ENCODE assay signal across 8 cellular contexts in genomic region chr5:164504141-164504772, GRCh38.
DNase-seq lines count a peak whose midpoint lies in the region; ATAC-seq, FAIRE-seq and TF ChIP-seq lines count a peak whose summit lies in the region.

No MANE protein-coding gene starts in this region.

- DNase-seq in GM18507 (ENCODE audit: extremely low spot score, insufficient read length, low read depth): no peak
- peak; percentile 4 to 41 for DNase-seq in NCI-H526 (lab: John Stamatoyannopoulos, UW)
- DNase-seq in GM12878 (ENCODE audit: low read depth, low spot score): peak; percentile 5
- DNase-seq in kidney tubule cell (ENCODE audit: low spot score): peak; percentile 53
- no peak for DNase-seq in thoracic aorta (ENCODE audit: low spot score)
- no peak for DNase-seq in effector CD4-positive, alpha-beta T cell

- TF ChIP-seq POLR2A in GM12878 (IDR thresholded peaks at IDR 0.05; ENCODE audit: low read depth, low read length): no peak

- H3K27me3 ChIP-seq in GM12878 (replicated peaks in 1 of 2; ENCODE audit: control insufficient read depth in 2 of 2, insufficient read depth in 2 of 2, low read length in 1 of 2) (no peaks in the 10 kb centered on the region), thoracic aorta (replicated peaks; ENCODE audit: insufficient read depth) (no peaks in the 10 kb centered on the region)

- TF ChIP-seq EP300 in GM12878 (IDR thresholded peaks at IDR 0.05; ENCODE audit: borderline replicate concordance in 1 of 2, control insufficient read depth in 1 of 2, low read depth in 2 of 2, low read length in 2 of 2): no peak

- no peaks in the 10 kb centered on the region for H3K4me1 ChIP-seq in GM12878 (ENCODE audit: control insufficient read depth, insufficient read depth, low read length)
- no peaks in the 10 kb centered on the region for H3K4me1 ChIP-seq in thoracic aorta (ENCODE audit: control insufficient read depth in 1 of 2, low read depth in 2 of 2)

- no peak overlapping the region for H3K4me2 ChIP-seq in GM12878 (ENCODE audit: control insufficient read depth, insufficient read depth)

- no TSS peak for BruUV-seq in GM12878 (replicated peaks; lab: Mats Ljungman, UMichigan)

- intact Hi-C loops in GM12878 (cut with micrococcal nuclease; ENCODE audit: unreplicated experiment): loop anchor here (1.0 to 10.0 kb wide), 4 partner anchors 171 to 939 kb away; no protein-coding TSS in a partner anchor

- H3K9ac ChIP-seq in GM12878 (ENCODE audit: control insufficient read depth, insufficient read depth, low read length): no peak overlapping the region

- POLR2A ChIA-PET in GM12878 (lab: Charles Lee): interaction anchor here (0.9 kb wide), 2 partner anchors 490 to 491 kb away, joined by 3 to 4 read pairs; no protein-coding TSS in a partner anchor

- H3K4me3 ChIP-seq in GM12878 (no peak overlapping the region), thoracic aorta (no peak overlapping the region)

- no peaks in the 10 kb centered on the region for H3K79me2 ChIP-seq in GM12878 (ENCODE audit: control insufficient read depth, insufficient read depth, low read length)

- H2AFZ ChIP-seq in GM12878 (ENCODE audit: control insufficient read depth, low read depth, low read length): no peak overlapping the region

- FAIRE-seq in GM18507 (lab: Jason Lieb, UNC): peak; percentile 67
- FAIRE-seq in GM12878 (lab: Jason Lieb, UNC): peak; percentile 91

- in situ Hi-C loops in GM12878 (cut with MboI): loop anchor here (5.0 to 10.0 kb wide), 3 partner anchors 489 to 939 kb away; no protein-coding TSS in a partner anchor

- no peaks in the 10 kb centered on the region for H4K20me1 ChIP-seq in GM12878 (ENCODE audit: control insufficient read depth, insufficient read depth)

- peak; percentile 50 for ATAC-seq in HG03060 (IDR thresholded peaks at IDR 0.05; ENCODE audit: low read depth, unreplicated experiment)
- ATAC-seq in GM12878: peak; percentile 75
- no peak for ATAC-seq in thoracic aorta (ENCODE audit: insufficient number of reproducible peaks, low FRiP score, low read depth)

- H3K27ac ChIP-seq in C4-2B (no peak overlapping the region), GM12878 (ENCODE audit: control insufficient read depth, insufficient read depth) (no peak overlapping the region), thoracic aorta (no peak overlapping the region)

- RAD21 ChIA-PET in GM12878 (lab: Charles Lee; ENCODE audit: unreplicated experiment): interaction anchor here (0.7 to 6.9 kb wide), 49 partner anchors 9 to 940 kb away, joined by 3 to 92 read pairs (median 4); no protein-coding TSS in a partner anchor

- CTCF ChIA-PET in GM12878 (lab: Yijun Ruan, JAX): interaction anchor here (0.6 to 4.4 kb wide), 68 partner anchors 9 to 942 kb away, joined by 3 to 92 read pairs (median 5); no protein-coding TSS in a partner anchor

- no peaks in the 10 kb centered on the region for H3K36me3 ChIP-seq in GM12878 (ENCODE audit: control insufficient read depth in 2 of 2, insufficient read depth in 2 of 2, low read length in 1 of 2)
- H3K36me3 ChIP-seq in thoracic aorta: no peaks in the 10 kb centered on the region

- 8% methylated on average over 7 of the region's 7 CpGs for WGBS in GM12878 (ENCODE audit: insufficient coverage, insufficient replicate concordance, low lambda C conversion rate, missing lambda C conversion rate)

- peak; percentile 91 for TF ChIP-seq CTCF in C4-2B (conservative IDR thresholded peaks at IDR 0.05)
- TF ChIP-seq CTCF in GM12878 (IDR thresholded peaks at IDR 0.05 in 2 of 3, conservative IDR thresholded peaks at IDR 0.05 in 1 of 3; ENCODE audit: control insufficient read depth in 2 of 3, extremely low read depth in 1 of 3, insufficient read depth in 1 of 3, low read depth in 3 of 3, low read length in 3 of 3): peak; percentile 69 to 77 (median 72)
- peak; percentile 46 for TF ChIP-seq CTCF in thoracic aorta (IDR thresholded peaks at IDR 0.05)

- SMC1A ChIA-PET in GM12878 (lab: Charles Lee; ENCODE audit: uncharacterized antibody, unreplicated experiment): interaction anchor here (0.5 to 7.5 kb wide), 58 partner anchors 10 to 1096 kb away, joined by 3 to 118 read pairs (median 4); no protein-coding TSS in a partner anchor

- TF ChIP-seq RAD21 in GM12878 (IDR thresholded peaks at IDR 0.05; ENCODE audit: insufficient read depth, low read depth, low read length): peak; percentile 88

- H3K9me3 ChIP-seq in GM12878 (replicated peaks; ENCODE audit: control insufficient read depth, insufficient read depth, low read length) (no peaks in the 10 kb centered on the region), thoracic aorta (no peaks in the 10 kb centered on the region)

TF ChIP-seq in GM12878, 131 proteins besides CTCF, POLR2A, EP300 and RAD21:
- TF ChIP-seq YY1 (IDR thresholded peaks at IDR 0.05; ENCODE audit: low read depth, low read length): 0 out of 2 replicates have a peak, but pooled peaks have one; percentile 35
- no peak for TF ChIP-seq NR2C1 (IDR thresholded peaks at IDR 0.05)
- no peak for TF ChIP-seq SMAD5 (IDR thresholded peaks at IDR 0.05; ENCODE audit: low read depth)
- TF ChIP-seq EGR1 (IDR thresholded peaks at IDR 0.05; ENCODE audit: borderline replicate concordance in 1 of 2, low read depth in 2 of 2, low read length in 2 of 2): no peak
- no peak for TF ChIP-seq ZNF207 (IDR thresholded peaks at IDR 0.05; ENCODE audit: borderline replicate concordance)
- no peak for TF ChIP-seq ZBTB4 (CRISPR knock-in tag; IDR thresholded peaks at IDR 0.05)
- no peak; the same call in 1 of the 2 replicates for TF ChIP-seq RB1 (IDR thresholded peaks at IDR 0.05; ENCODE audit: borderline replicate concordance)
- TF ChIP-seq MTA2 (IDR thresholded peaks at IDR 0.05; ENCODE audit: low read depth): no peak
- TF ChIP-seq TCF3 (IDR thresholded peaks at IDR 0.05; ENCODE audit: borderline replicate concordance, insufficient read depth, low read depth, low read length): no peak
- TF ChIP-seq HDGF (IDR thresholded peaks at IDR 0.05): no peak
- TF ChIP-seq POLR2AphosphoS5 (IDR thresholded peaks at IDR 0.05; ENCODE audit: low read length): no peak
- no peak for TF ChIP-seq CBFB (IDR thresholded peaks at IDR 0.05; ENCODE audit: low read depth)
- TF ChIP-seq IRF4 (IDR thresholded peaks at IDR 0.05; ENCODE audit: low read depth, low read length): 0 out of 2 replicates have a peak, but pooled peaks have one; percentile 20
- TF ChIP-seq RUNX3 (IDR thresholded peaks at IDR 0.05; ENCODE audit: low read length): no peak
- peak; percentile 94 for TF ChIP-seq SMC3 (IDR thresholded peaks at IDR 0.05; ENCODE audit: borderline replicate concordance, low read length)
- no peak for TF ChIP-seq SREBF2 (IDR thresholded peaks at IDR 0.05; ENCODE audit: low read length)
- no peak for TF ChIP-seq ZBTB11 (CRISPR knock-in tag; IDR thresholded peaks at IDR 0.05)
- no peak for TF ChIP-seq RBBP5 (conservative IDR thresholded peaks at IDR 0.05)
- TF ChIP-seq EZH2 (IDR thresholded peaks at IDR 0.05; ENCODE audit: borderline replicate concordance, control insufficient read depth, low read depth, low read length): no peak
- no peak for TF ChIP-seq ETV6 (conservative IDR thresholded peaks at IDR 0.05 in 1 of 2, IDR thresholded peaks at IDR 0.05 in 1 of 2; ENCODE audit: borderline replicate concordance in 1 of 2, low read depth in 1 of 2)

Comparison
In these comparisons a context has a peak if more than half of its experiments do, and no peak if none do; other contexts are left out.
1. DNase-seq: peak in NCI-H526 (2 of 2), GM12878 (single experiment) and kidney tubule cell (single experiment); none in GM18507 (single experiment), thoracic aorta (single experiment) and effector CD4-positive, alpha-beta T cell (single experiment).
2. Peak in every context shown above with its lines, with median percentiles within 50 percentile points of each other: CTCF ChIP-seq.